7 cellular contexts compared by ENCODE assay signal in genomic region chr16:79770244-79771064, GRCh38.
DNase-seq lines count a peak whose midpoint lies in the region; ATAC-seq and TF ChIP-seq lines count a peak whose summit lies in the region.

No MANE protein-coding gene starts in this region.

- peak; percentile 61 for ATAC-seq in GM18517 (IDR thresholded peaks at IDR 0.05; ENCODE audit: unreplicated experiment)
- peak; percentile 99 for ATAC-seq in HG02981 (IDR thresholded peaks at IDR 0.05; ENCODE audit: unreplicated experiment)

- H3K4me3 ChIP-seq in kidney epithelial cell (ENCODE audit: low read depth, low read length) = peak overlapping the region; percentile 68

- H3K27me3 ChIP-seq in kidney epithelial cell (ENCODE audit: control insufficient read depth, insufficient read depth, low read length) = no peaks in the 10 kb centered on the region

- no peak for TF ChIP-seq CTCF in kidney epithelial cell (IDR thresholded peaks at IDR 0.05; ENCODE audit: insufficient read depth, low read length, poor library complexity, severe bottlenecking)

- peak overlapping the region; percentile 51 for H3K27ac ChIP-seq in cingulate gyrus (ENCODE audit: low read depth, low read length)

- H3K36me3 ChIP-seq in kidney epithelial cell (ENCODE audit: control insufficient read depth, insufficient read depth, low read length) = no peaks in the 10 kb centered on the region

- peak; percentile 2 for DNase-seq in NCI-H2107 treated with DMSO at 0.1 percent for 48 hours (lab: John Stamatoyannopoulos, UW; ENCODE audit: unreplicated experiment)
- peak; percentile 41 for DNase-seq in activated CD4-positive, alpha-beta T cell treated with anti-CD3 and anti-CD28 coated beads for 1 hour
- peak; percentile 47 for DNase-seq in kidney epithelial cell (ENCODE audit: low read depth)
- DNase-seq in stimulated activated CD4-positive, alpha-beta T cell treated with anti-CD3 and anti-CD28 coated beads, Interleukin-12 subunit alpha, Interleukin-12 subunit beta, amount 100 ng/mL, for 4 hours = peak; percentile 64

Comparison
In these comparisons a context has a peak if more than half of its experiments do, and no peak if none do; other contexts are left out.
1. Peak in every context shown above with its lines: DNase-seq, ATAC-seq, H3K4me3 ChIP-seq and H3K27ac ChIP-seq.
2. DNase-seq: peak in every context shown above with its lines; median percentile 64 in stimulated activated CD4-positive, alpha-beta T cell treated with anti-CD3 and anti-CD28 coated beads, Interleukin-12 subunit alpha, Interleukin-12 subunit beta, amount 100 ng/mL, for 4 hours; 47 in kidney epithelial cell; 41 in activated CD4-positive, alpha-beta T cell treated with anti-CD3 and anti-CD28 coated beads for 1 hour; 2 in NCI-H2107 treated with DMSO at 0.1 percent for 48 hours.